Comparison of ENCODE assay signal across 20 cellular contexts in genomic region chr16:85176541-85177447, GRCh38.
DNase-seq lines count a peak whose midpoint lies in the region; TF ChIP-seq lines count a peak whose summit lies in the region.
"Had no signal": no experiment of that assay in that cellular context is flagged by ENCODE, and none has a peak within 500 bp of the region (broad histone marks: within the 10 kb centered on the region; RNA-seq: fewer than 3 reads in every experiment).

No MANE protein-coding gene starts in this region.

- POLR2A ChIA-PET in activated CD4-positive, alpha-beta memory T cell treated with anti-CD3 and anti-CD28 coated beads, Interleukin-2, amount 10 ng/mL, durations not matched to agents 7 days and 5 days (lab: Charles Lee): no interaction called here

- CTCF ChIA-PET in activated CD4-positive, alpha-beta memory T cell treated with anti-CD3 and anti-CD28 coated beads, Interleukin-2, amount 10 ng/mL, durations not matched to agents 7 days and 5 days (lab: Charles Lee): no interaction called here

- no peaks in the 10 kb centered on the region for H3K36me3 Mint-ChIP-seq in activated CD4-positive, alpha-beta memory T cell treated with anti-CD3 and anti-CD28 coated beads, Interleukin-2, amount 10 ng/mL, durations not matched to agents 7 days and 5 days (ENCODE audit: low read depth)
- H3K36me3 Mint-ChIP-seq: CD4-positive, CD25-positive, alpha-beta regulatory T cell had no signal

- no peaks in the 10 kb centered on the region for H3K9me3 Mint-ChIP-seq in activated CD4-positive, alpha-beta memory T cell treated with anti-CD3 and anti-CD28 coated beads, Interleukin-2, amount 10 ng/mL, durations not matched to agents 7 days and 5 days
- H3K9me3 Mint-ChIP-seq: activated T-helper 17 cell treated with anti-CD3 and anti-CD28 coated beads, Interleukin-2, amount 50 U/mL, for 72 hours; central memory CD8-positive, alpha-beta T cell had no signal

- H3K27me3 Mint-ChIP-seq in activated CD4-positive, alpha-beta memory T cell treated with anti-CD3 and anti-CD28 coated beads, Interleukin-2, amount 10 ng/mL, durations not matched to agents 7 days and 5 days: peaks cover 31% of the 10 kb centered on the region

- no peak overlapping the region for H3K27ac ChIP-seq in esophagus muscularis mucosa (replicated peaks in 1 of 4)
- H3K27ac ChIP-seq: foreskin keratinocyte, left ventricle myocardium inferior, Peyer's patch had no signal

- no peak for TF ChIP-seq POLR2A in esophagus muscularis mucosa (IDR thresholded peaks at IDR 0.05; ENCODE audit: low read depth)

- H3K4me3 Mint-ChIP-seq in activated CD4-positive, alpha-beta memory T cell treated with anti-CD3 and anti-CD28 coated beads, Interleukin-2, amount 10 ng/mL, durations not matched to agents 7 days and 5 days: no peak overlapping the region
- H3K4me3 Mint-ChIP-seq: activated CD8-positive, alpha-beta T cell treated with anti-CD3 and anti-CD28 coated beads, Interleukin-2, amount 10 ng/mL, durations not matched to agents 7 days and 5 days; activated T-helper 17 cell treated with anti-CD3 and anti-CD28 coated beads, Interleukin-2, amount 50 U/mL, for 72 hours; central memory CD8-positive, alpha-beta T cell had no signal

- peaks cover 55 to 60% (median 56%) of the 10 kb centered on the region in 4 donors for H3K4me1 ChIP-seq in esophagus muscularis mucosa

- TF ChIP-seq CTCF in esophagus muscularis mucosa (IDR thresholded peaks at IDR 0.05): no peak

- DNase-seq in NCI-H1417 (lab: John Stamatoyannopoulos, UW): peak in 2 of 3 experiments; percentile 39 to 58
- no peak for DNase-seq in NCI-H1417 treated with DMSO at 0.1 percent for 48 hours (lab: John Stamatoyannopoulos, UW)
- peak; percentile 19 for DNase-seq in NAMALWA (ENCODE audit: low spot score)
- DNase-seq in dermis microvascular lymphatic vessel endothelial cell (ENCODE audit: low read depth in 2 of 2): peak; percentile 63 to 75
- peak; percentile 41 for DNase-seq in skeletal muscle cell (ENCODE audit: low read depth)
- DNase-seq in activated CD4-positive, alpha-beta memory T cell treated with anti-CD3 and anti-CD28 coated beads, Interleukin-2, amount 10 ng/mL, durations not matched to agents 7 days and 5 days: no peak
- no peak for DNase-seq in esophagus muscularis mucosa (ENCODE audit: extremely low spot score)
- no peak for DNase-seq in DMS53 (lab: John Stamatoyannopoulos, UW)
- DNase-seq: 8988T; activated CD8-positive, alpha-beta T cell treated with anti-CD3 and anti-CD28 coated beads, Interleukin-2, amount 10 ng/mL, durations not matched to agents 7 days and 5 days; CD4-positive, CD25-positive, alpha-beta regulatory T cell; foreskin keratinocyte; left ventricle myocardium inferior; NCI-H1930; NCI-H526 treated with DMSO at 0.1 percent for 48 hours; Peyer's patch; SW 1271 had no signal

- H3K4me1 Mint-ChIP-seq in activated CD4-positive, alpha-beta memory T cell treated with anti-CD3 and anti-CD28 coated beads, Interleukin-2, amount 10 ng/mL, durations not matched to agents 7 days and 5 days: peaks cover under 1% of the 10 kb centered on the region
- H3K4me1 Mint-ChIP-seq: activated T-helper 17 cell treated with anti-CD3 and anti-CD28 coated beads, Interleukin-2, amount 50 U/mL, for 72 hours; central memory CD8-positive, alpha-beta T cell had no signal

- H3K9me3 ChIP-seq in esophagus muscularis mucosa: no peaks in the 10 kb centered on the region
- H3K9me3 ChIP-seq: left ventricle myocardium inferior, Peyer's patch had no signal

- WGBS in esophagus muscularis mucosa: 70% methylated on average over 20 of the region's 26 CpGs

- TF ChIP-seq EP300 in esophagus muscularis mucosa (IDR thresholded peaks at IDR 0.05): no peak

- intact Hi-C loops in esophagus muscularis mucosa (cut with DNase I): no loop called here

- peaks cover 0 to under 1% (median 0%) of the 10 kb centered on the region in 4 donors for H3K36me3 ChIP-seq in esophagus muscularis mucosa
- H3K36me3 ChIP-seq: left ventricle myocardium inferior, Peyer's patch had no signal

- H3K27me3 ChIP-seq in esophagus muscularis mucosa: no peaks in the 10 kb centered on the region
- H3K27me3 ChIP-seq: foreskin keratinocyte, Peyer's patch had no signal

- no peak overlapping the region for H3K27ac Mint-ChIP-seq in activated CD4-positive, alpha-beta memory T cell treated with anti-CD3 and anti-CD28 coated beads, Interleukin-2, amount 10 ng/mL, durations not matched to agents 7 days and 5 days
- H3K27ac Mint-ChIP-seq: activated CD8-positive, alpha-beta T cell treated with anti-CD3 and anti-CD28 coated beads, Interleukin-2, amount 10 ng/mL, durations not matched to agents 7 days and 5 days; activated T-helper 17 cell treated with anti-CD3 and anti-CD28 coated beads, Interleukin-2, amount 50 U/mL, for 72 hours; CD4-positive, CD25-positive, alpha-beta regulatory T cell had no signal

- H3K4me3 ChIP-seq in skeletal muscle cell (ENCODE audit: low read depth, low read length): no peak overlapping the region
- no peak overlapping the region for H3K4me3 ChIP-seq in esophagus muscularis mucosa
- H3K4me3 ChIP-seq: left ventricle myocardium inferior, Peyer's patch, smooth muscle cell had no signal

Comparison
In these comparisons a context has a peak if more than half of its experiments do, and no peak if none do; other contexts are left out.
1. DNase-seq: peak in NCI-H1417 (2 of 3), NAMALWA (single experiment), dermis microvascular lymphatic vessel endothelial cell (2 of 2) and skeletal muscle cell (single experiment); none in NCI-H1417 treated with DMSO at 0.1 percent for 48 hours (single experiment), activated CD4-positive, alpha-beta memory T cell treated with anti-CD3 and anti-CD28 coated beads, Interleukin-2, amount 10 ng/mL, durations not matched to agents 7 days and 5 days (single experiment), esophagus muscularis mucosa (single experiment) and DMS53 (single experiment).